In genomic region chr4:119646347-119647071, GRCh38 we compare ENCODE assay signal across 2 cellular contexts.
TF ChIP-seq lines count a peak whose summit lies in the region.

No MANE protein-coding gene starts in this region.

TF ChIP-seq in liver, 16 proteins besides CTCF, POLR2A, EP300 and RAD21 (continued from another document):
- TF ChIP-seq MAX (IDR thresholded peaks at IDR 0.05): no peak
TF ChIP-seq in liver: peak in this region for 3.

TF ChIP-seq in HepG2, 621 proteins besides CTCF, POLR2A, EP300 and RAD21 (continued from another document):
- no peak for TF ChIP-seq ZNF879 (CRISPR knock-in tag; IDR thresholded peaks at IDR 0.05)
- TF ChIP-seq RELA (CRISPR knock-in tag; IDR thresholded peaks at IDR 0.05): no peak
- no peak for TF ChIP-seq ZNF136 (CRISPR knock-in tag; IDR thresholded peaks at IDR 0.05; ENCODE audit: low read depth)
- TF ChIP-seq HMGA1 (CRISPR knock-in tag; conservative IDR thresholded peaks at IDR 0.05): no peak
- TF ChIP-seq MZF1 (CRISPR knock-in tag; IDR thresholded peaks at IDR 0.05; ENCODE audit: borderline replicate concordance): no peak
- TF ChIP-seq ARID3A (IDR thresholded peaks at IDR 0.05; ENCODE audit: low read depth, low read length): no peak
- no peak for TF ChIP-seq MXI1 (IDR thresholded peaks at IDR 0.05; ENCODE audit: borderline replicate concordance, low read depth, low read length)
- TF ChIP-seq THRA (CRISPR knock-in tag; IDR thresholded peaks at IDR 0.05; ENCODE audit: borderline replicate concordance): no peak
